2 cellular contexts compared by ENCODE assay signal in genomic region chr12:110015132-110015531, GRCh38.
TF ChIP-seq lines count a peak whose summit lies in the region.

No MANE protein-coding gene starts in this region.

TF ChIP-seq in liver, 16 proteins besides CTCF, POLR2A, EP300 and RAD21:
- no peak for TF ChIP-seq FOXA2 (IDR thresholded peaks at IDR 0.05)
- TF ChIP-seq YY1 (IDR thresholded peaks at IDR 0.05) = no peak
- no peak for TF ChIP-seq ATF3 (IDR thresholded peaks at IDR 0.05)
- no peak for TF ChIP-seq GABPA (IDR thresholded peaks at IDR 0.05 in 1 of 2, conservative IDR thresholded peaks at IDR 0.05 in 1 of 2)
- no peak for TF ChIP-seq NR2F2 (IDR thresholded peaks at IDR 0.05)
- no peak for TF ChIP-seq JUND (IDR thresholded peaks at IDR 0.05)
- TF ChIP-seq, protein P1, sequence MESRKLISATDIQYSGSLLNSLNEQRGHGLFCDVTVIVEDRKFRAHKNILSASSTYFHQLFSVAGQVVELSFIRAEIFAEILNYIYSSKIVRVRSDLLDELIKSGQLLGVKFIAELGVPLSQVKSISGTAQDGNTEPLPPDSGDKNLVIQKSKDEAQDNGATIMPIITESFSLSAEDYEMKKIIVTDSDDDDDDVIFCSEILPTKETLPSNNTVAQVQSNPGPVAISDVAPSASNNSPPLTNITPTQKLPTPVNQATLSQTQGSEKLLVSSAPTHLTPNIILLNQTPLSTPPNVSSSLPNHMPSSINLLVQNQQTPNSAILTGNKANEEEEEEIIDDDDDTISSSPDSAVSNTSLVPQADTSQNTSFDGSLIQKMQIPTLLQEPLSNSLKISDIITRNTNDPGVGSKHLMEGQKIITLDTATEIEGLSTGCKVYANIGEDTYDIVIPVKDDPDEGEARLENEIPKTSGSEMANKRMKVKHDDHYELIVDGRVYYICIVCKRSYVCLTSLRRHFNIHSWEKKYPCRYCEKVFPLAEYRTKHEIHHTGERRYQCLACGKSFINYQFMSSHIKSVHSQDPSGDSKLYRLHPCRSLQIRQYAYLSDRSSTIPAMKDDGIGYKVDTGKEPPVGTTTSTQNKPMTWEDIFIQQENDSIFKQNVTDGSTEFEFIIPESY (IDR thresholded peaks at IDR 0.05) = no peak
- no peak for TF ChIP-seq HNF4A (conservative IDR thresholded peaks at IDR 0.05)
TF ChIP-seq in liver: peak in this region for 0.

TF ChIP-seq in HepG2, 621 proteins besides CTCF, POLR2A, EP300 and RAD21:
- TF ChIP-seq GZF1 (CRISPR knock-in tag; IDR thresholded peaks at IDR 0.05) = no peak
- TF ChIP-seq HES4 (CRISPR knock-in tag; IDR thresholded peaks at IDR 0.05; ENCODE audit: borderline replicate concordance) = no peak
- TF ChIP-seq, protein P2, sequence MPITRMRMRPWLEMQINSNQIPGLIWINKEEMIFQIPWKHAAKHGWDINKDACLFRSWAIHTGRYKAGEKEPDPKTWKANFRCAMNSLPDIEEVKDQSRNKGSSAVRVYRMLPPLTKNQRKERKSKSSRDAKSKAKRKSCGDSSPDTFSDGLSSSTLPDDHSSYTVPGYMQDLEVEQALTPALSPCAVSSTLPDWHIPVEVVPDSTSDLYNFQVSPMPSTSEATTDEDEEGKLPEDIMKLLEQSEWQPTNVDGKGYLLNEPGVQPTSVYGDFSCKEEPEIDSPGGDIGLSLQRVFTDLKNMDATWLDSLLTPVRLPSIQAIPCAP (CRISPR knock-in tag; IDR thresholded peaks at IDR 0.05; ENCODE audit: low read depth) = no peak
- no peak for TF ChIP-seq DMAP1 (CRISPR knock-in tag; IDR thresholded peaks at IDR 0.05)
- TF ChIP-seq ZNF768 (CRISPR knock-in tag; IDR thresholded peaks at IDR 0.05) = no peak
- no peak for TF ChIP-seq ZNF543 (CRISPR knock-in tag; IDR thresholded peaks at IDR 0.05)
- TF ChIP-seq HNRNPH1 (optimal IDR thresholded peaks at IDR 0.05; ENCODE audit: low read depth, low read length) = no peak
- no peak for TF ChIP-seq BRCA1 (CRISPR knock-in tag; IDR thresholded peaks at IDR 0.05)
- no peak for TF ChIP-seq CREB1 (IDR thresholded peaks at IDR 0.05)
- no peak for TF ChIP-seq CREB1 (CRISPR knock-in tag; IDR thresholded peaks at IDR 0.05)
- TF ChIP-seq ZNF792 (CRISPR knock-in tag; IDR thresholded peaks at IDR 0.05) = no peak
- no peak for TF ChIP-seq ZFP36L2 (CRISPR knock-in tag; IDR thresholded peaks at IDR 0.05)
- TF ChIP-seq SALL1 (CRISPR knock-in tag; IDR thresholded peaks at IDR 0.05) = no peak
TF ChIP-seq in HepG2: peak in this region for 0.
